16 cellular contexts compared by ENCODE assay signal in the genomic region with DNA sequence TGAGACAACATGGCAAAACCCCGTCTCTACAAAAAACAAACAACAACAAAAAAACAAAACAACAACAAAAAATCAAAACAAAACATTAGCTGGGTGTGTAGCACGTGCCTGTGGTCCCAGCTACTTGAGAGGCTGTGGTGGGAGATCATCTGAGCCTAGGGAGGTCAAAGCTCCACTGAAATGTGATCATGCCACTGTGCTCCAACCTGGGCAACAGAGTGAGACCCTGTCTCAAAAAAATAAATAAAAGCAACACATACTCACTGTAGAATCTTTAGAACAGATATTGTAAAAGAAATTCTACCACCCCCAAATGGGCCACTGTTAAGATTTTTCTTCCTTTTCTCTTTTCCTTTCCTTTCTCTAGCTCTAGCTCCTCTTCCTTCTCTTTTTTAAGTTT.
"Had no signal": no experiment of that assay in that cellular context is flagged by ENCODE, and none has a peak within 500 bp of the region (broad histone marks: within the 10 kb centered on the region; RNA-seq: fewer than 3 reads in every experiment).

No MANE protein-coding gene starts in this region.

- H3K9me3 ChIP-seq: body of pancreas, neutrophil, right atrium auricular region had no signal

- H3K27ac Mint-ChIP-seq: dendritic cell treated with granulocyte-macrophage colony-stimulating factor and Interleukin-4, amounts not matched to agents 40 ng/mL and 50 ng/mL, for 4 days; type B pancreatic cell had no signal

- H3K4me3 ChIP-seq: body of pancreas, right atrium auricular region, SK-N-MC had no signal

- H3K27me3 Mint-ChIP-seq: activated B cell treated with CpG ODN at 0.5 μM for 24 hours; dendritic cell treated with granulocyte-macrophage colony-stimulating factor and Interleukin-4, amounts not matched to agents 40 ng/mL and 50 ng/mL, for 4 days; type B pancreatic cell had no signal

- DNase-seq: activated B cell treated with CpG ODN at 0.5 μM for 24 hours; activated CD4-positive, alpha-beta T cell treated with anti-CD3 and anti-CD28 coated beads, Interleukin-2, amount 50 U/mL, for 1 hour; activated naive CD4-positive, alpha-beta T cell; activated T-cell treated with anti-CD3 and anti-CD28 coated beads, Interleukin-2, amount 50 U/mL, for 1 hour; body of pancreas; erythroblast; kidney glomerular epithelial cell; mesendoderm; small intestine; T-helper 1 cell had no signal

- H3K36me3 ChIP-seq: neutrophil, right atrium auricular region had no signal

- H3K4me3 Mint-ChIP-seq: activated B cell treated with CpG ODN at 0.5 μM for 24 hours; dendritic cell treated with granulocyte-macrophage colony-stimulating factor and Interleukin-4, amounts not matched to agents 40 ng/mL and 50 ng/mL, for 4 days; stimulated activated effector memory CD8-positive, alpha-beta T cell treated with anti-CD3 and anti-CD28 coated beads, Interleukin-12 subunit alpha, Interleukin-12 subunit beta, amount 100 ng/mL, for 72 hours; type B pancreatic cell had no signal

- H3K27ac ChIP-seq: body of pancreas, neutrophil, right atrium auricular region, SK-N-MC had no signal

- H3K27me3 ChIP-seq: body of pancreas, neutrophil, right atrium auricular region had no signal

- ATAC-seq: body of pancreas; stimulated activated effector memory CD8-positive, alpha-beta T cell treated with anti-CD3 and anti-CD28 coated beads, Interleukin-12 subunit alpha, Interleukin-12 subunit beta, amount 100 ng/mL, for 72 hours had no signal

- H3K4me1 ChIP-seq: body of pancreas, right atrium auricular region had no signal
